Comparison of ENCODE assay signal across 9 cellular contexts in the genomic region with DNA sequence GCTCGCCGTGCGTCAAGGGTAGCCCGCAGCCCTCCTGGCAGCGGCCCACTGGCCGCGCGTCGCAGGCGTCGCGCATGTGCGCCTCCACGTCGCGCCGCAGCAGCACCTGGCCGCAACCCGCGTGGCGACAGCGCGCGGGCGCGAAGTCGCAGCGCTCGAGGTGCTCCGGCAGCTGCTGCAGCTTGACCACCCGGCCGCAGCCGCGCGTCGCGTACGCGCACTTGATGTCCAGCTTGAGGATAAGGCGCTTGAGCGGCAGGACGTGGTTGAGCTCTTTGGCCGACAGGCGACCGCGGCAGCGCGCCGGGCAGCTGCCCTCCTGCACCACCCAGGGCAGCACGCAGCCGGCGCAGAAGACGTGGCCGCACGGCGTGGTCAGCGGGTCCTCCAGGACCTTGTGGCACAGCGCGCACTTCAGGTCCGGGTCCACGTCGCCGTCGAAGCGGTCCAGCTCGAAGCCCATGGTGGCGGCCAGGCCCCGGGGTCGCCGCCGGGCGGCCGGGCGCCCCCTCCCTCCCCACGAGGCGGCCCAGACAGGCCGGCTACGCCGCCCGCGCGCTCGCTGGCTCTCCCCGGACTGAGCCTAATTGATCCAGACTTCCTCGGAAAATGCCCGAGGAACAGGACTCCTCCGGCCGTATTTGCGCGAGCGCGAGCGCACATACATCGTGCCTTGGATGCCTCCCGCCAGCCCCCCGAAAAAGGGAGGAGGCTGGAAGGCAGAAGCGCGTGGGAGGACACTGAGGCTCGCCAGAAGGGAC. TPM values are rescaled to one million over a fixed set of nuclear protein-coding genes. Genes with fewer than 3 reads are reported as not detected.
A peak's percentile ranks its signal among the peaks of the same experiment; 100 is the strongest.
DNase-seq lines count a peak whose midpoint lies in the region; ATAC-seq and TF ChIP-seq lines count a peak whose summit lies in the region.
"Had no signal": no experiment of that assay in that cellular context is flagged by ENCODE, and none has a peak within 500 bp of the region (broad histone marks: within the 10 kb centered on the region; RNA-seq: fewer than 3 reads in every experiment).

TSS of gene PDZRN3 (minus strand) at position 579 of the 761 bp plus-strand sequence.

- H3K4me1 Mint-ChIP-seq in mesothelial cell of epicardium, result peaks cover 63% of the 10 kb centered on the region
- H3K4me1 Mint-ChIP-seq: activated naive CD4-positive, alpha-beta T cell treated with anti-CD3 and anti-CD28 coated beads, Interleukin-2, amount 50 U/mL, for 24 hours had no signal

- H3K4me3 ChIP-seq in epithelial cell of esophagus (ENCODE audit: low read length) (peak within 1 kb of the TSS; percentile 48), aorta (ENCODE audit: low read length in 2 of 2) (peak within 1 kb of the TSS; percentile 78 to 99)

- 1 to 2% methylated on average over 86 to 99 of the region's 99 CpGs for WGBS in aorta, 2 donors

- ATAC-seq in aorta (ENCODE audit: low FRiP score), result peak; percentile 86

- H3K9me3 Mint-ChIP-seq in mesothelial cell of epicardium, result no peaks in the 10 kb centered on the region

- H3K27me3 ChIP-seq in aorta (ENCODE audit: control insufficient read depth in 1 of 2, insufficient read depth in 2 of 2, low read length in 1 of 2), result no peaks in the 10 kb centered on the region

- H3K27ac Mint-ChIP-seq in mesothelial cell of epicardium, result peak within 1 kb of the TSS; percentile 95
- H3K27ac Mint-ChIP-seq: activated naive CD4-positive, alpha-beta T cell treated with anti-CD3 and anti-CD28 coated beads, Interleukin-2, amount 50 U/mL, for 24 hours had no signal

- no peaks in the 10 kb centered on the region for H3K27me3 Mint-ChIP-seq in mesothelial cell of epicardium (ENCODE audit: low read depth)

- H3K27ac ChIP-seq in aorta (ENCODE audit: low read depth in 1 of 2, low read length in 2 of 2), result peak within 1 kb of the TSS; percentile 58 to 91

- peak in 8 of 14 donors; percentile 25 to 61 (median 37) for DNase-seq in C1 segment of cervical spinal cord (lab: John Stamatoyannopoulos, UW)
- DNase-seq in NCI-H526 treated with DMSO at 0.1 percent for 48 hours (lab: John Stamatoyannopoulos, UW), result peak; percentile 26
- DNase-seq in epithelial cell of esophagus (ENCODE audit: low read depth), result peak; percentile 64
- DNase-seq in mesothelial cell of epicardium (ENCODE audit: low spot score in 2 of 2, unreplicated experiment in 2 of 2), result peak; percentile 47 to 77
- DNase-seq in aorta, result peak; percentile 79 to 92
- no peak for DNase-seq in NOMO-1 treated with dmso at 0.1 percent for 144 hours (lab: John Stamatoyannopoulos, UW; ENCODE audit: unreplicated experiment)
- no peak for DNase-seq in activated CD4-positive, alpha-beta T cell treated with anti-CD3 and anti-CD28 coated beads for 48 hours
- no peak for DNase-seq in foreskin melanocyte

- peaks cover 1 to 6% of the 10 kb centered on the region in 2 donors for H3K4me1 ChIP-seq in aorta (ENCODE audit: control insufficient read depth in 1 of 2, insufficient read depth in 2 of 2, low read length in 2 of 2)

- intact Hi-C loops in aorta (cut with DNase I), result loop anchor here (1.0 to 10.0 kb wide), 6 partner anchors 52 to 223 kb away; no protein-coding TSS in a partner anchor

- no peaks in the 10 kb centered on the region for H3K36me3 ChIP-seq in aorta (ENCODE audit: control insufficient read depth in 1 of 2, insufficient read depth in 2 of 2, low read length in 1 of 2)

- peak within 1 kb of the TSS; percentile 86 for H3K4me3 Mint-ChIP-seq in mesothelial cell of epicardium
- H3K4me3 Mint-ChIP-seq: activated naive CD4-positive, alpha-beta T cell treated with anti-CD3 and anti-CD28 coated beads, Interleukin-2, amount 50 U/mL, for 24 hours had no signal

- no peak for TF ChIP-seq CTCF in epithelial cell of esophagus (IDR thresholded peaks at IDR 0.05; ENCODE audit: insufficient read depth, low read depth, low read length, missing control alignments)
- TF ChIP-seq CTCF in mesothelial cell of epicardium (IDR thresholded peaks at IDR 0.05; ENCODE audit: unreplicated experiment), result no peak

- peaks cover 2% of the 10 kb centered on the region for H3K36me3 Mint-ChIP-seq in mesothelial cell of epicardium
- H3K36me3 Mint-ChIP-seq: activated naive CD4-positive, alpha-beta T cell treated with anti-CD3 and anti-CD28 coated beads, Interleukin-2, amount 50 U/mL, for 24 hours had no signal

- H3K9me3 ChIP-seq in aorta (ENCODE audit: control insufficient read depth, low read length), result no peaks in the 10 kb centered on the region

RNA-seq across cellular contexts. Expression of gene PDZRN3, which starts in this region (rescaled TPM):
- total RNA-seq in mesothelial cell of epicardium, result 42.9 to 48.4 TPM (median 43.4 TPM) in 3 replicates
- total RNA-seq in aorta, result 10 to 100 TPM; 62.6 to 86.3 TPM
- 10 to 100 TPM; 33.6 to 42.6 TPM for polyA plus RNA-seq in aorta

Comparison
In these comparisons a context has a peak if more than half of its experiments do, and no peak if none do; other contexts are left out.
1. DNase-seq: peak in C1 segment of cervical spinal cord (8 of 14), NCI-H526 treated with DMSO at 0.1 percent for 48 hours (single experiment), epithelial cell of esophagus (single experiment), mesothelial cell of epicardium (2 of 2) and aorta (2 of 2); none in NOMO-1 treated with dmso at 0.1 percent for 144 hours (single experiment), activated CD4-positive, alpha-beta T cell treated with anti-CD3 and anti-CD28 coated beads for 48 hours (single experiment) and foreskin melanocyte (single experiment).